Comparison of ENCODE assay signal across 25 cellular contexts in genomic region chr11:8501838-8502237, GRCh38.
DNase-seq lines count a peak whose midpoint lies in the region; ATAC-seq, FAIRE-seq and TF ChIP-seq lines count a peak whose summit lies in the region.
"Had no signal": no experiment of that assay in that cellular context is flagged by ENCODE, and none has a peak within 500 bp of the region (broad histone marks: within the 10 kb centered on the region; RNA-seq: fewer than 3 reads in every experiment).

No MANE protein-coding gene starts in this region.

- H4K20me1 ChIP-seq in PC-3 (ENCODE audit: low read length), result no peaks in the 10 kb centered on the region

- H3K4me1 ChIP-seq in PC-3 (ENCODE audit: insufficient read depth, low read length), result no peaks in the 10 kb centered on the region
- H3K4me1 ChIP-seq: A549, Caco-2 had no signal

- DNase-seq in H54 (ENCODE audit: insufficient read length, low spot score) (no peak), PC-3 (peak; percentile 13), brain microvascular endothelial cell (peak; percentile 5), foreskin fibroblast (peak; percentile 14 to 18), GM19239 (ENCODE audit: insufficient read length, low spot score) (no peak), GM20000 (ENCODE audit: low spot score) (no peak)
- DNase-seq in activated naive CD8-positive, alpha-beta T cell treated with anti-CD3 and anti-CD28 coated beads, Interleukin-2, amount 50 U/mL, for 24 hours, result no peak
- DNase-seq: Caco-2; CD8-positive, alpha-beta T cell; DMS79 treated with DMSO at 0.1 percent for 48 hours; H7; KBM-7; MG63; NCI-H1105 treated with DMSO at 0.1 percent for 48 hours; NCI-H146; NCI-H1930; NCI-H2107; NCI-H524 treated with DMSO at 0.1 percent for 48 hours; NCI-H774; SJCRH30 had no signal

- intact Hi-C loops in PC-3 (cut with micrococcal nuclease), result no loop called here

- H3K79me2 ChIP-seq in PC-3 (ENCODE audit: low read length), result no peaks in the 10 kb centered on the region

- CTCF ChIA-PET in PC-3 (lab: Charles Lee), result no interaction called here

- H3K9ac ChIP-seq in PC-3 (ENCODE audit: low read length), result no peak overlapping the region

- no peak for ATAC-seq in PC-3
- no peak for ATAC-seq in activated naive CD8-positive, alpha-beta T cell treated with anti-CD3 and anti-CD28 coated beads, Interleukin-2, amount 50 U/mL, for 24 hours
- ATAC-seq: A549; CD8-positive, alpha-beta T cell; Right ventricle myocardium inferior had no signal

- FAIRE-seq in H54 (lab: Jason Lieb, UNC) (peak; percentile 33), GM19239 (lab: Jason Lieb, UNC) (no peak)
- FAIRE-seq: A549, HTR-8/SVneo had no signal

- no peak for TF ChIP-seq POLR2A in H54 (IDR thresholded peaks at IDR 0.05; ENCODE audit: low read depth, low read length)

- H3K36me3 Mint-ChIP-seq in activated naive CD8-positive, alpha-beta T cell treated with anti-CD3 and anti-CD28 coated beads, Interleukin-2, amount 50 U/mL, for 24 hours (ENCODE audit: low read depth), result no peaks in the 10 kb centered on the region
- H3K36me3 Mint-ChIP-seq: CD8-positive, alpha-beta T cell had no signal

- no peaks in the 10 kb centered on the region for H3K4me1 Mint-ChIP-seq in activated naive CD8-positive, alpha-beta T cell treated with anti-CD3 and anti-CD28 coated beads, Interleukin-2, amount 50 U/mL, for 24 hours
- H3K4me1 Mint-ChIP-seq: B cell had no signal

- H3K9me3 ChIP-seq in PC-3 (ENCODE audit: low read length), result no peaks in the 10 kb centered on the region
- H3K9me3 ChIP-seq: A549, MG63, SJCRH30 had no signal

- H3K27ac Mint-ChIP-seq in activated naive CD8-positive, alpha-beta T cell treated with anti-CD3 and anti-CD28 coated beads, Interleukin-2, amount 50 U/mL, for 24 hours, result no peak overlapping the region
- H3K27ac Mint-ChIP-seq: B cell; CD8-positive, alpha-beta T cell had no signal

- POLR2A ChIA-PET in PC-3 (lab: Charles Lee; ENCODE audit: unreplicated experiment), result no interaction called here

- in situ Hi-C loops in brain microvascular endothelial cell (cut with HindIII; ENCODE audit: low pct_ligation_motif_present, low sequenced_read_pairs), result no loop called here

- no peak overlapping the region for H3K4me2 ChIP-seq in PC-3 (ENCODE audit: low read length)
- H3K4me2 ChIP-seq: A549 had no signal

- no peaks in the 10 kb centered on the region for H3K27me3 Mint-ChIP-seq in activated naive CD8-positive, alpha-beta T cell treated with anti-CD3 and anti-CD28 coated beads, Interleukin-2, amount 50 U/mL, for 24 hours
- H3K27me3 Mint-ChIP-seq: B cell had no signal

- no peak overlapping the region for H2AFZ ChIP-seq in PC-3 (ENCODE audit: low read length)

- H3K9me2 ChIP-seq in PC-3 (replicated peaks; ENCODE audit: low read length), result no peaks in the 10 kb centered on the region

- H3K4me3 Mint-ChIP-seq in activated naive CD8-positive, alpha-beta T cell treated with anti-CD3 and anti-CD28 coated beads, Interleukin-2, amount 50 U/mL, for 24 hours, result no peak overlapping the region
- H3K4me3 Mint-ChIP-seq: B cell; CD8-positive, alpha-beta T cell had no signal

- no TSS peak for BruUV-seq in PC-3 (replicated peaks; lab: Mats Ljungman, UMichigan)

- TF ChIP-seq CTCF in PC-3 (conservative IDR thresholded peaks at IDR 0.05; ENCODE audit: low read depth, low read length) (no peak), brain microvascular endothelial cell (IDR thresholded peaks at IDR 0.05; ENCODE audit: low read depth, low read length, missing control alignments) (no peak), foreskin fibroblast (IDR thresholded peaks at IDR 0.05; ENCODE audit: low read depth, low read length) (no peak), GM20000 (IDR thresholded peaks at IDR 0.05; ENCODE audit: extremely low read depth, missing control alignments) (no peak)

- no peak overlapping the region for H3K27ac ChIP-seq in PC-3 (ENCODE audit: low read length)
- no peak overlapping the region for H3K27ac ChIP-seq in brain microvascular endothelial cell
- H3K27ac ChIP-seq: A549, C4-2B, SJCRH30 had no signal

- H3K27me3 ChIP-seq in PC-3 (ENCODE audit: low read length) (peaks cover 17% of the 10 kb centered on the region), brain microvascular endothelial cell (replicated peaks) (no peaks in the 10 kb centered on the region)
- H3K27me3 ChIP-seq: SJCRH30 had no signal

- H3K9me3 Mint-ChIP-seq in activated naive CD8-positive, alpha-beta T cell treated with anti-CD3 and anti-CD28 coated beads, Interleukin-2, amount 50 U/mL, for 24 hours, result no peaks in the 10 kb centered on the region

- no peaks in the 10 kb centered on the region for H3F3A ChIP-seq in PC-3 (ENCODE audit: low read length, unreplicated experiment)

- H3K36me3 ChIP-seq in PC-3 (ENCODE audit: low read depth, low read length) (no peaks in the 10 kb centered on the region), brain microvascular endothelial cell (replicated peaks) (no peaks in the 10 kb centered on the region)
- H3K36me3 ChIP-seq: MG63, SJCRH30 had no signal

- H3K4me3 ChIP-seq in PC-3 (ENCODE audit: low read length) (no peak overlapping the region), brain microvascular endothelial cell (ENCODE audit: low read depth, low read length) (no peak overlapping the region), foreskin fibroblast (ENCODE audit: low read depth in 1 of 2, low read length in 2 of 2) (no peak overlapping the region)
- H3K4me3 ChIP-seq: A549, MG63, SJCRH30 had no signal

Comparison
In these comparisons a context has a peak if more than half of its experiments do, and no peak if none do; other contexts are left out.
1. DNase-seq: peak in PC-3 (single experiment), brain microvascular endothelial cell (single experiment) and foreskin fibroblast (2 of 2); none in H54 (single experiment), GM19239 (single experiment), GM20000 (single experiment) and activated naive CD8-positive, alpha-beta T cell treated with anti-CD3 and anti-CD28 coated beads, Interleukin-2, amount 50 U/mL, for 24 hours (single experiment).